In the genomic region with DNA sequence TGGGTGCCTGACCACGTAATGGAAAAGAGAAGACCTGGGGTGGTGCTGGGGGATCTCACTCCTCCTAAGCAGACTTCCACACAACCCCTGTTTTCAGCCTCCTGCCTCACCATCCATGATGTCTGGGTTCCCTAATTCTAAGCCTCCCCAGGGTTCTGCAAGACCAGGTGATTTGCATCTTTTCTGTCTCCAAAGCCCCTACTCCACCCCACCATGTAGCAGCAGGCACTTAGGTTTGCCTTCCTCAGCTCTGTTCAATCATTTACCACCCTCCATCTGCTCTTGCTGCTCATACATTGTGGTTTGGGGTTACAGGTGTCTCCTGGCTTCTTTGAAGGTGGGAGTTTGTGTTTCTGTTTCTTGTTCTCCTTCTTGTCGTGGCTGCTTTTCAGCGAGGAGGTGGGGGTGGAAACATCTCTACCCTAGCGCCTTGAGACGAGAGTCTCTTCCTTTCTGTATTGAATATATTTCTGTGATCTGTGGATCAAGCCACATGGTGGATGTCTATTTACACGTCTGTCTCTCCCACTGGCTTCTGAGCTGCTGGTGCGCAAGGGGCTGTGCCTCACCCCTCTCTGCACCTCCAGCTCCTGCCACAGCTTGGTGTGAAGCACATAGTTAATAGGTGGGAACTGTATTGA, we compare ENCODE assay signal across 8 cellular contexts. TPM values are rescaled to one million over a fixed set of nuclear protein-coding genes. Genes with fewer than 3 reads are reported as not detected.
DNase-seq lines count a peak whose midpoint lies in the region; ATAC-seq and TF ChIP-seq lines count a peak whose summit lies in the region.

No MANE protein-coding gene starts in this region.

- TF ChIP-seq POLR2A in tibial nerve (IDR thresholded peaks at IDR 0.05): no peak

- no peak for TF ChIP-seq EP300 in tibial nerve (IDR thresholded peaks at IDR 0.05)

- peaks cover 2% of the 10 kb centered on the region for H3K36me3 ChIP-seq in thymus (ENCODE audit: control insufficient read depth, insufficient read depth)
- H3K36me3 ChIP-seq in tibial nerve: no peaks in the 10 kb centered on the region

- 2% methylated on average over 7 of the region's 7 CpGs for WGBS in thymus
- 46 to 52% methylated on average over 6 to 7 of the region's 7 CpGs for WGBS in tibial nerve, 2 donors

- H3K4me1 ChIP-seq in thymus (ENCODE audit: control insufficient read depth, insufficient read depth, low read length) (peaks cover 62% of the 10 kb centered on the region), tibial nerve (peaks cover 0 to 7% (median 0%) of the 10 kb centered on the region in 4 donors)

- H3K27me3 ChIP-seq in thymus (ENCODE audit: control insufficient read depth, insufficient read depth) (no peaks in the 10 kb centered on the region), tibial nerve (peaks cover 0 to 24% of the 10 kb centered on the region in 2 donors)

- DNase-seq in CD1c-positive myeloid dendritic cell (ENCODE audit: extremely low spot score): peak; percentile 61
- DNase-seq in activated effector memory CD4-positive, alpha-beta T cell treated with anti-CD3 and anti-CD28 coated beads, Interleukin-2, amount 50 U/mL, for 16 hours: peak; percentile 90
- DNase-seq in cerebellum (ENCODE audit: low spot score): no peak
- DNase-seq in tibial nerve (ENCODE audit: low spot score in 2 of 2): no peak
- no peak for DNase-seq in HPDE6-E6E7 (ENCODE audit: extremely low spot score)

- ATAC-seq in GM19463 (IDR thresholded peaks at IDR 0.05; ENCODE audit: unreplicated experiment): peak; percentile 79
- peak; percentile 78 for ATAC-seq in HG03521 (IDR thresholded peaks at IDR 0.05; ENCODE audit: unreplicated experiment)

- H3K27ac ChIP-seq in thymus (ENCODE audit: low read depth) (peak overlapping the region; percentile 97), tibial nerve (peak overlapping the region in 1 of 4 donors; percentile 16)

- peak overlapping the region; percentile 31 for H3K4me3 ChIP-seq in thymus (ENCODE audit: low read length)
- no peak overlapping the region for H3K4me3 ChIP-seq in tibial nerve

- no peak for TF ChIP-seq CTCF in tibial nerve (IDR thresholded peaks at IDR 0.05)

- H3K9me3 ChIP-seq in thymus (ENCODE audit: control insufficient read depth) (no peaks in the 10 kb centered on the region), tibial nerve (no peaks in the 10 kb centered on the region)

RNA-seq across cellular contexts. Expression of a gene that starts 6.6 kb away (rescaled TPM):
- polyA plus RNA-seq in thymus: 3.9 TPM
- total RNA-seq in cerebellum (0.27 TPM), tibial nerve (not detected)

RNA-seq across cellular contexts. Expression of a gene that starts 25.2 kb away (rescaled TPM):
- polyA plus RNA-seq in thymus: 206 TPM
- total RNA-seq in cerebellum: 0.64 TPM
- total RNA-seq in tibial nerve: 10 to 100 TPM in 1 of 4 donors, 1 to 10 TPM in 3; 6.3 to 18.6 (median 7.8) TPM

RNA-seq across cellular contexts. Expression of a gene that starts 30.8 kb away (rescaled TPM):
- polyA plus RNA-seq in thymus: 23.2 TPM
- total RNA-seq in cerebellum (4.4 TPM), tibial nerve (1 to 10 TPM; 2.6 to 3.9 (median 3.4) TPM)

Comparison
In these comparisons a context has a peak if more than half of its experiments do, and no peak if none do; other contexts are left out.
1. DNase-seq: peak in CD1c-positive myeloid dendritic cell (single experiment) and activated effector memory CD4-positive, alpha-beta T cell treated with anti-CD3 and anti-CD28 coated beads, Interleukin-2, amount 50 U/mL, for 16 hours (single experiment); none in cerebellum (single experiment), tibial nerve (0 of 2) and HPDE6-E6E7 (single experiment).